ENCODE assay signal across 10 cellular contexts in the genomic region with DNA sequence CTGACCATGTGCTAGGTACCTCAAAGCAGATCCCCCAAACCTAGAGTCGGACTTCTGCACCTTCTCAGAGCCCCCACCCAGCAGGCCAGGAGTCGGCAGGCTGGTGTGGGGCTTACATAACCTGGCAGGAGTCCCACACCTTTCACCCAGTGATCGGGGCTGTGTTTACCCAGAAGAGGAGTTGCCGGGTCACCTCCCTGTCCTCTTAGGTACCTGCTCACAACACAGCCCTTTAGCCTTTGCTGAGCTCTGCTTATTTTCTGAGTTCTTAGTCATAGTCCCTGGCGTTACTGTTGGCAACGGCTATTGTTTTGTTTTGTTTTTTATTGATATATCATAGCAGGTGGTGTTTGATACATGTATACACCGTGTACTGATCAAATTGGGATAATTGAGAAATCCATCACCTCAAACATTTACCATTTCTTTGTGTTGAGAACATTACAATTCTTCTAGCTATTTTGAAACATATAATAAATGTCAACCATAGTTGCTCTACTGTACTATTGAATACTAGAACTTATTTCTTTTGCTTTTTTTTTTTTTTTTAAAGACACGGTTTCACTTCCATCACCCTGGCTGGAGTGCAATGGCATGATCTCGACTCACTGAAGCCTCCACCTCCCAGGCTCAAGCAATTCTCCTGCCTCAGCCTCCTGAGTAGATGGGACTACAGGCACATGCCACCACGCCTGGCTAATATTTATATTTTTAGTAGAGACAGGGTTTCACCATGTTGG. TPM values are rescaled to one million over a fixed set of nuclear protein-coding genes. Genes with fewer than 3 reads are reported as not detected.
DNase-seq lines count a peak whose midpoint lies in the region; ATAC-seq and TF ChIP-seq lines count a peak whose summit lies in the region.
"Had no signal": no experiment of that assay in that cellular context is flagged by ENCODE, and none has a peak within 500 bp of the region (broad histone marks: within the 10 kb centered on the region; RNA-seq: fewer than 3 reads in every experiment).

No MANE protein-coding gene starts in this region.

- H3K4me3 ChIP-seq in osteoblast (ENCODE audit: insufficient read depth, low read length): no peak overlapping the region

- no peaks in the 10 kb centered on the region for H3K36me3 ChIP-seq in osteoblast (ENCODE audit: insufficient read depth, low read length)
- H3K36me3 ChIP-seq: neutrophil had no signal

- H3K36me3 Mint-ChIP-seq in effector memory CD8-positive, alpha-beta T cell (ENCODE audit: insufficient read depth): no peaks in the 10 kb centered on the region

- DNase-seq in NCI-H1436 (lab: John Stamatoyannopoulos, UW) (peak; percentile 39), NCI-H1436 treated with DMSO at 0.1 percent for 48 hours (lab: John Stamatoyannopoulos, UW) (no peak), NCI-H2081 treated with DMSO at 0.1 percent for 48 hours (lab: John Stamatoyannopoulos, UW) (peak; percentile 48), osteoblast (ENCODE audit: insufficient read length, low spot score, missing footprints) (peak; percentile 11), dedifferentiated amniotic fluid mesenchymal stem cell (ENCODE audit: extremely low spot score) (no peak), AG08396 (ENCODE audit: low spot score) (no peak)
- DNase-seq in effector memory CD8-positive, alpha-beta T cell: no peak
- DNase-seq: glutamatergic neuron had no signal

- no peaks in the 10 kb centered on the region for H4K20me1 ChIP-seq in osteoblast (ENCODE audit: insufficient read depth, low read length)

- H3K27ac ChIP-seq in osteoblast (ENCODE audit: low read depth, low read length): no peak overlapping the region
- H3K27ac ChIP-seq: neutrophil had no signal

- H3K27me3 ChIP-seq in osteoblast (ENCODE audit: insufficient read depth, low read length): peaks cover 3% of the 10 kb centered on the region
- H3K27me3 ChIP-seq: neutrophil had no signal

- H3K9me3 ChIP-seq in osteoblast (ENCODE audit: low read depth, low read length): no peaks in the 10 kb centered on the region
- H3K9me3 ChIP-seq: neutrophil had no signal

- no peaks in the 10 kb centered on the region for H3K27me3 Mint-ChIP-seq in effector memory CD8-positive, alpha-beta T cell

- peaks cover 5% of the 10 kb centered on the region for H3K4me1 ChIP-seq in osteoblast (ENCODE audit: insufficient read depth, low read length)

- H3K4me2 ChIP-seq in osteoblast (ENCODE audit: insufficient read depth, low read length): no peak overlapping the region

- no peaks in the 10 kb centered on the region for H3K79me2 ChIP-seq in osteoblast (ENCODE audit: insufficient read depth, low read length)

- TF ChIP-seq CTCF in osteoblast (IDR thresholded peaks at IDR 0.05; ENCODE audit: extremely low read depth, low read depth, low read length): no peak

- H3K9me3 Mint-ChIP-seq in effector memory CD8-positive, alpha-beta T cell: no peaks in the 10 kb centered on the region

- peak overlapping the region; percentile 9 to 60 for H3K27ac Mint-ChIP-seq in effector memory CD8-positive, alpha-beta T cell

- no peak overlapping the region for H3K4me3 Mint-ChIP-seq in effector memory CD8-positive, alpha-beta T cell

- H3K4me1 Mint-ChIP-seq in effector memory CD8-positive, alpha-beta T cell (ENCODE audit: low read depth in 2 of 2): peaks cover 4% of the 10 kb centered on the region in 2 donors

- no peak overlapping the region for H2AFZ ChIP-seq in osteoblast (ENCODE audit: low read length)

- ATAC-seq in effector memory CD8-positive, alpha-beta T cell (replicated peaks): peak; percentile 26
- ATAC-seq in HG03521 (IDR thresholded peaks at IDR 0.05; ENCODE audit: unreplicated experiment): no peak

RNA-seq across cellular contexts. Expression of gene EEIG1, which starts 10.4 kb away (rescaled TPM):
- total RNA-seq in osteoblast: 18.0 and 20.6 TPM in 2 replicates

RNA-seq across cellular contexts. Expression of gene DPM2, which starts 53.5 kb away (rescaled TPM):
- 10.1 and 11.5 TPM in 2 replicates for total RNA-seq in osteoblast

Comparison
In these comparisons a context has a peak if more than half of its experiments do, and no peak if none do; other contexts are left out.
1. DNase-seq: peak in NCI-H1436 (single experiment), NCI-H2081 treated with DMSO at 0.1 percent for 48 hours (single experiment) and osteoblast (single experiment); none in NCI-H1436 treated with DMSO at 0.1 percent for 48 hours (single experiment), effector memory CD8-positive, alpha-beta T cell (0 of 3), dedifferentiated amniotic fluid mesenchymal stem cell (single experiment) and AG08396 (single experiment).